ENCODE assay signal across 17 cellular contexts in genomic region chr4:110245567-110245966, GRCh38. TPM values are rescaled to one million over a fixed set of nuclear protein-coding genes. Genes with fewer than 3 reads are reported as not detected.
DNase-seq lines count a peak whose midpoint lies in the region; ATAC-seq and TF ChIP-seq lines count a peak whose summit lies in the region.
"Had no signal": no experiment of that assay in that cellular context is flagged by ENCODE, and none has a peak within 500 bp of the region (broad histone marks: within the 10 kb centered on the region; RNA-seq: fewer than 3 reads in every experiment).

No MANE protein-coding gene starts in this region.

- H3K36me3 ChIP-seq in GM23338 (ENCODE audit: insufficient read depth), result no peaks in the 10 kb centered on the region
- no peaks in the 10 kb centered on the region for H3K36me3 ChIP-seq in mucosa of descending colon (ENCODE audit: low read depth)
- H3K36me3 ChIP-seq: tibial artery had no signal

- peaks cover 5% of the 10 kb centered on the region for H3K27me3 Mint-ChIP-seq in GM23338 (ENCODE audit: insufficient read depth, low read depth, poor library complexity)
- H3K27me3 Mint-ChIP-seq: IgD-negative memory B cell had no signal

- H3K9me3 ChIP-seq in mucosa of descending colon, result no peaks in the 10 kb centered on the region
- H3K9me3 ChIP-seq: tibial artery had no signal

- TF ChIP-seq CTCF in GM23338 (conservative IDR thresholded peaks at IDR 0.05; ENCODE audit: low read depth in 2 of 2), result no peak
- no peak for TF ChIP-seq CTCF in epithelial cell of esophagus (IDR thresholded peaks at IDR 0.05; ENCODE audit: insufficient read depth, low read depth, low read length, missing control alignments)
- no peak for TF ChIP-seq CTCF in mucosa of descending colon (IDR thresholded peaks at IDR 0.05)

- H3K36me3 Mint-ChIP-seq in GM23338 (ENCODE audit: low read depth), result no peaks in the 10 kb centered on the region
- H3K36me3 Mint-ChIP-seq: activated naive CD4-positive, alpha-beta T cell treated with anti-CD3 and anti-CD28 coated beads, Interleukin-2, amount 10 ng/mL, durations not matched to agents 7 days and 5 days; CD14-positive monocyte; IgD-negative memory B cell; WTC11 had no signal

- H4K20me1 ChIP-seq in GM23338 (replicated peaks; ENCODE audit: insufficient read depth), result no peaks in the 10 kb centered on the region

- intact Hi-C loops in mucosa of descending colon (cut with DNase I, micrococcal nuclease), result no loop called here

- H3K27ac ChIP-seq in GM23338 (ENCODE audit: low read depth), result no peak overlapping the region
- H3K27ac ChIP-seq: tibial artery had no signal

- no peaks in the 10 kb centered on the region for H3K9me3 Mint-ChIP-seq in GM23338
- H3K9me3 Mint-ChIP-seq: activated naive CD4-positive, alpha-beta T cell treated with anti-CD3 and anti-CD28 coated beads, Interleukin-2, amount 10 ng/mL, durations not matched to agents 7 days and 5 days; central memory CD8-positive, alpha-beta T cell; IgD-negative memory B cell; WTC11 had no signal

- H2AFZ ChIP-seq in GM23338, result no peak overlapping the region

- H3F3A ChIP-seq in GM23338 (replicated peaks; ENCODE audit: low read depth), result no peaks in the 10 kb centered on the region

- 0 out of 2 replicates have a peak overlapping the region, but pooled peaks have one; percentile 6 for H3K4me2 ChIP-seq in GM23338

- H3K9me2 ChIP-seq in GM23338 (ENCODE audit: insufficient read depth), result no peaks in the 10 kb centered on the region

- DNase-seq in GM23338 (ENCODE audit: low spot score) (no peak), OCI-M1 (lab: John Stamatoyannopoulos, UW) (peak; percentile 50), epithelial cell of esophagus (ENCODE audit: low read depth) (peak; percentile 59), renal cortical epithelial cell (ENCODE audit: low read depth) (peak; percentile 65), iPS-NIHi7 (ENCODE audit: extremely low spot score) (no peak), NCI-H1694 treated with DMSO at 0.1 percent for 48 hours (lab: John Stamatoyannopoulos, UW) (no peak), mucosa of descending colon (no peak), Ammon's horn (ENCODE audit: low spot score) (no peak)
- DNase-seq: activated naive CD4-positive, alpha-beta T cell treated with anti-CD3 and anti-CD28 coated beads, Interleukin-2, amount 10 ng/mL, durations not matched to agents 7 days and 5 days; NCI-H1417; stimulated activated CD4-positive, alpha-beta T cell treated with anti-CD3 and anti-CD28 coated beads, Interleukin-2, amount 100 ng/mL, for 48 hours; tibial artery had no signal

- H3K27ac Mint-ChIP-seq in GM23338, result no peak overlapping the region
- H3K27ac Mint-ChIP-seq: activated naive CD4-positive, alpha-beta T cell treated with anti-CD3 and anti-CD28 coated beads, Interleukin-2, amount 10 ng/mL, durations not matched to agents 7 days and 5 days; CD14-positive monocyte; IgD-negative memory B cell; WTC11 had no signal

- no peaks in the 10 kb centered on the region for H3K79me2 ChIP-seq in GM23338 (replicated peaks; ENCODE audit: insufficient read depth)

- H3K4me3 ChIP-seq in GM23338 (no peak overlapping the region), epithelial cell of esophagus (ENCODE audit: low read length) (no peak overlapping the region), mucosa of descending colon (no peak overlapping the region)
- H3K4me3 ChIP-seq: tibial artery had no signal

- no peak overlapping the region for H3K4me3 Mint-ChIP-seq in GM23338
- H3K4me3 Mint-ChIP-seq: activated naive CD4-positive, alpha-beta T cell treated with anti-CD3 and anti-CD28 coated beads, Interleukin-2, amount 10 ng/mL, durations not matched to agents 7 days and 5 days; CD14-positive monocyte; central memory CD8-positive, alpha-beta T cell; IgD-negative memory B cell; WTC11 had no signal

- ATAC-seq in GM23338 (no peak), mucosa of descending colon (no peak)
- ATAC-seq: Panc1, WTC11 had no signal

- H3K4me1 Mint-ChIP-seq in GM23338, result peaks cover 7% of the 10 kb centered on the region
- H3K4me1 Mint-ChIP-seq: activated naive CD4-positive, alpha-beta T cell treated with anti-CD3 and anti-CD28 coated beads, Interleukin-2, amount 10 ng/mL, durations not matched to agents 7 days and 5 days; CD14-positive monocyte; central memory CD8-positive, alpha-beta T cell; IgD-negative memory B cell had no signal

- H3K27me3 ChIP-seq in GM23338 (ENCODE audit: insufficient read depth), result no peaks in the 10 kb centered on the region

- H3K4me1 ChIP-seq in GM23338 (ENCODE audit: insufficient read depth) (peaks cover 6% of the 10 kb centered on the region; the same call in 1 of the 2 replicates), mucosa of descending colon (ENCODE audit: low read depth) (no peaks in the 10 kb centered on the region)
- H3K4me1 ChIP-seq: tibial artery had no signal

TF ChIP-seq in GM23338, 12 proteins besides CTCF, POLR2A, EP300 and RAD21 (continues in another document):
- no peak for TF ChIP-seq EZH2phosphoT487 (IDR thresholded peaks at IDR 0.05; ENCODE audit: unreplicated experiment)
- TF ChIP-seq EZH2 (IDR thresholded peaks at IDR 0.05; ENCODE audit: low read depth, unreplicated experiment), result no peak
- no peak for TF ChIP-seq POLR2AphosphoS5 (IDR thresholded peaks at IDR 0.05; ENCODE audit: low read depth)
- no peak for TF ChIP-seq CREB1 (CRISPR knock-in tag; IDR thresholded peaks at IDR 0.05; ENCODE audit: low read depth)
- no peak for TF ChIP-seq ZNF462 (CRISPR knock-in tag; IDR thresholded peaks at IDR 0.05)
- TF ChIP-seq STAT1 (IDR thresholded peaks at IDR 0.05; ENCODE audit: unreplicated experiment), result no peak

RNA-seq across cellular contexts. Expression of gene ELOVL6, which starts 47.2 kb away (rescaled TPM):
- 84.6 and 89.5 TPM in 2 replicates for total RNA-seq in GM23338 (2014; rRNA removed; shearing (Covaris generic))
- 74.5 and 82.7 TPM in 2 replicates for polyA plus RNA-seq in GM23338 (2016; fragmentation: Nextera tagmentation; extraction: Ambion mirVana)
- total RNA-seq in renal cortical epithelial cell (17.0 and 31.7 TPM in 2 replicates), mucosa of descending colon (10 to 100 TPM; 21.8 to 59.8 (median 50.3) TPM)

Comparison
In these comparisons a context has a peak if more than half of its experiments do, and no peak if none do; other contexts are left out.
1. DNase-seq: peak in OCI-M1 (single experiment), epithelial cell of esophagus (single experiment) and renal cortical epithelial cell (single experiment); none in GM23338 (single experiment), iPS-NIHi7 (single experiment), NCI-H1694 treated with DMSO at 0.1 percent for 48 hours (single experiment), mucosa of descending colon (0 of 3) and Ammon's horn (single experiment).